12 cellular contexts compared by ENCODE assay signal in genomic region chr20:31568041-31568731, GRCh38. TPM values are rescaled to one million over a fixed set of nuclear protein-coding genes. Genes with fewer than 3 reads are reported as not detected.
A peak's percentile ranks its signal among the peaks of the same experiment; 100 is the strongest.
DNase-seq lines count a peak whose midpoint lies in the region; ATAC-seq and TF ChIP-seq lines count a peak whose summit lies in the region.
"Had no signal": no experiment of that assay in that cellular context is flagged by ENCODE, and none has a peak within 500 bp of the region (broad histone marks: within the 10 kb centered on the region; RNA-seq: fewer than 3 reads in every experiment).

No MANE protein-coding gene starts in this region.

- H2AFZ ChIP-seq in hepatocyte, result no peak overlapping the region

- no peak overlapping the region for H3K4me2 ChIP-seq in hepatocyte

- H3K4me3 ChIP-seq in hepatocyte (no peak overlapping the region), thoracic aorta (no peak overlapping the region), H7 (ENCODE audit: insufficient read depth, low read depth, low read length) (no peak overlapping the region)

- peaks cover 47% of the 10 kb centered on the region for H3K4me1 Mint-ChIP-seq in activated T-cell treated with anti-CD3 and anti-CD28 coated beads, Interleukin-2, amount 50 U/mL, for 24 hours (ENCODE audit: low read depth)
- H3K4me1 Mint-ChIP-seq in activated T-cell treated with anti-CD3 and anti-CD28 coated beads, Interleukin-2, amount 50 U/mL, for 72 hours (ENCODE audit: low read depth), result peaks cover 52% of the 10 kb centered on the region
- H3K4me1 Mint-ChIP-seq in activated naive CD8-positive, alpha-beta T cell treated with anti-CD3 and anti-CD28 coated beads for 36 hours, result peaks cover 31% of the 10 kb centered on the region

- no peaks in the 10 kb centered on the region for H3K27me3 Mint-ChIP-seq in activated T-cell treated with anti-CD3 and anti-CD28 coated beads, Interleukin-2, amount 50 U/mL, for 24 hours
- H3K27me3 Mint-ChIP-seq in activated T-cell treated with anti-CD3 and anti-CD28 coated beads, Interleukin-2, amount 50 U/mL, for 72 hours (ENCODE audit: low read depth), result no peaks in the 10 kb centered on the region
- no peaks in the 10 kb centered on the region for H3K27me3 Mint-ChIP-seq in activated naive CD8-positive, alpha-beta T cell treated with anti-CD3 and anti-CD28 coated beads for 36 hours

- ATAC-seq in activated T-cell treated with anti-CD3 and anti-CD28 coated beads, Interleukin-2, amount 50 U/mL, for 72 hours (replicated peaks in 1 of 2), result no peak
- ATAC-seq in thoracic aorta (ENCODE audit: insufficient number of reproducible peaks, low FRiP score, low read depth), result no peak

- H3K4me3 Mint-ChIP-seq in activated T-cell treated with anti-CD3 and anti-CD28 coated beads, Interleukin-2, amount 50 U/mL, for 24 hours, result no peak overlapping the region
- H3K4me3 Mint-ChIP-seq in activated T-cell treated with anti-CD3 and anti-CD28 coated beads, Interleukin-2, amount 50 U/mL, for 72 hours, result no peak overlapping the region
- H3K4me3 Mint-ChIP-seq in activated naive CD8-positive, alpha-beta T cell treated with anti-CD3 and anti-CD28 coated beads for 36 hours, result no peak overlapping the region
- H3K4me3 Mint-ChIP-seq: T-helper 1 cell treated with Interleukin-12 subunit alpha and Interleukin-12 subunit beta and Interleukin-4 antibody, amounts not matched to agents 30 μg/mL and 1 μg/mL, for 36 hours had no signal

- WGBS in hepatocyte (ENCODE audit: low lambda C conversion rate, missing lambda C conversion rate), result 83% methylated on average over 21 of the region's 21 CpGs

- H3K9me3 Mint-ChIP-seq in activated T-cell treated with anti-CD3 and anti-CD28 coated beads, Interleukin-2, amount 50 U/mL, for 24 hours, result no peaks in the 10 kb centered on the region
- H3K9me3 Mint-ChIP-seq in activated T-cell treated with anti-CD3 and anti-CD28 coated beads, Interleukin-2, amount 50 U/mL, for 72 hours, result no peaks in the 10 kb centered on the region
- no peaks in the 10 kb centered on the region for H3K9me3 Mint-ChIP-seq in activated naive CD8-positive, alpha-beta T cell treated with anti-CD3 and anti-CD28 coated beads for 36 hours
- H3K9me3 Mint-ChIP-seq: T-helper 1 cell treated with Interleukin-12 subunit alpha and Interleukin-12 subunit beta and Interleukin-4 antibody, amounts not matched to agents 30 μg/mL and 1 μg/mL, for 36 hours had no signal

- H3K36me3 ChIP-seq in hepatocyte (replicated peaks; ENCODE audit: insufficient read depth, low read depth), result no peaks in the 10 kb centered on the region
- peaks cover 12% of the 10 kb centered on the region for H3K36me3 ChIP-seq in thoracic aorta
- H3K36me3 ChIP-seq in H7 (replicated peaks; ENCODE audit: control insufficient read depth, insufficient read depth, low read length), result peaks cover 27% of the 10 kb centered on the region

- H3K9me3 ChIP-seq in hepatocyte (ENCODE audit: low read depth), result no peaks in the 10 kb centered on the region
- no peaks in the 10 kb centered on the region for H3K9me3 ChIP-seq in thoracic aorta

- TF ChIP-seq CTCF in hepatocyte (IDR thresholded peaks at IDR 0.05; ENCODE audit: poor library complexity) (no peak), thoracic aorta (IDR thresholded peaks at IDR 0.05) (no peak)

- H3K27ac Mint-ChIP-seq in activated T-cell treated with anti-CD3 and anti-CD28 coated beads, Interleukin-2, amount 50 U/mL, for 24 hours, result peak overlapping the region; percentile 88
- no peak overlapping the region for H3K27ac Mint-ChIP-seq in activated T-cell treated with anti-CD3 and anti-CD28 coated beads, Interleukin-2, amount 50 U/mL, for 72 hours
- peak overlapping the region; percentile 21 for H3K27ac Mint-ChIP-seq in activated naive CD8-positive, alpha-beta T cell treated with anti-CD3 and anti-CD28 coated beads for 36 hours

- H4K20me1 ChIP-seq in hepatocyte (ENCODE audit: insufficient read depth, poor library complexity, severe bottlenecking), result no peaks in the 10 kb centered on the region

- peaks cover 79% of the 10 kb centered on the region for H3K36me3 Mint-ChIP-seq in activated T-cell treated with anti-CD3 and anti-CD28 coated beads, Interleukin-2, amount 50 U/mL, for 24 hours (ENCODE audit: low read depth)
- H3K36me3 Mint-ChIP-seq in activated T-cell treated with anti-CD3 and anti-CD28 coated beads, Interleukin-2, amount 50 U/mL, for 72 hours (ENCODE audit: insufficient read depth in 2 of 2), result peaks cover 1 to 3% of the 10 kb centered on the region in 2 donors
- H3K36me3 Mint-ChIP-seq in activated naive CD8-positive, alpha-beta T cell treated with anti-CD3 and anti-CD28 coated beads for 36 hours, result peaks cover 9% of the 10 kb centered on the region

- H3K27ac ChIP-seq in hepatocyte, result peak overlapping the region; percentile 98
- H3K27ac ChIP-seq in thoracic aorta, result peak overlapping the region; percentile 89 to 96

- H3K9me2 ChIP-seq in hepatocyte (replicated peaks; ENCODE audit: insufficient read depth), result no peaks in the 10 kb centered on the region

- H3K79me2 ChIP-seq in hepatocyte, result peaks cover 3% of the 10 kb centered on the region

- H3K27me3 ChIP-seq in hepatocyte, result no peaks in the 10 kb centered on the region
- H3K27me3 ChIP-seq in thoracic aorta (replicated peaks; ENCODE audit: insufficient read depth), result no peaks in the 10 kb centered on the region
- H3K27me3 ChIP-seq in H7 (ENCODE audit: control insufficient read depth, insufficient read depth, low read length), result no peaks in the 10 kb centered on the region

- H3K4me1 ChIP-seq in hepatocyte (ENCODE audit: insufficient read depth) (peaks cover 58% of the 10 kb centered on the region), thoracic aorta (ENCODE audit: control insufficient read depth in 1 of 2, low read depth in 2 of 2) (peaks cover 6 to 36% of the 10 kb centered on the region in 2 donors)

- DNase-seq in activated T-cell treated with anti-CD3 and anti-CD28 coated beads, Interleukin-2, amount 50 U/mL, for 24 hours, result no peak
- no peak for DNase-seq in activated T-cell treated with anti-CD3 and anti-CD28 coated beads, Interleukin-2, amount 50 U/mL, for 72 hours
- DNase-seq in activated naive CD8-positive, alpha-beta T cell treated with anti-CD3 and anti-CD28 coated beads for 36 hours, result no peak
- DNase-seq in hepatocyte (ENCODE audit: low spot score) (no peak), thoracic aorta (ENCODE audit: low spot score) (no peak), H7 (no peak), NCI-H128 (lab: John Stamatoyannopoulos, UW; ENCODE audit: unreplicated experiment) (no peak), GM03348 (ENCODE audit: low spot score) (no peak)
- DNase-seq: activated effector memory CD4-positive, alpha-beta T cell treated with anti-CD3 and anti-CD28 coated beads, Interleukin-2, amount 50 U/mL, for 16 hours; NCI-H2171; stimulated activated CD4-positive, alpha-beta T cell treated with anti-CD3 and anti-CD28 coated beads, Interleukin-2, amount 100 ng/mL, for 24 hours had no signal

RNA-seq across cellular contexts. Expression of gene ID1, which starts 36.9 kb away (rescaled TPM):
- 1 to 10 TPM in 1 of 2 donors, under 1 TPM in 1; 0.84 to 2.0 TPM for total RNA-seq in activated T-cell treated with anti-CD3 and anti-CD28 coated beads, Interleukin-2, amount 50 U/mL, for 72 hours
- total RNA-seq in activated naive CD8-positive, alpha-beta T cell treated with anti-CD3 and anti-CD28 coated beads for 36 hours, result under 1 TPM; 0.36 to 0.37 TPM
- total RNA-seq in hepatocyte (616 and 651 TPM in 2 replicates), thoracic aorta (100 to 1,000 TPM; 310 to 944 TPM)
- polyA plus RNA-seq in hepatocyte, result 310 and 388 TPM in 2 replicates
- 424 and 491 TPM in 2 replicates for total RNA-seq in H7 (2014; rRNA removed; shearing (Covaris generic))

RNA-seq across cellular contexts. Expression of gene HM13, which starts 53.9 kb away (rescaled TPM):
- 100 to 1,000 TPM; 131 to 146 TPM for total RNA-seq in activated T-cell treated with anti-CD3 and anti-CD28 coated beads, Interleukin-2, amount 50 U/mL, for 72 hours
- total RNA-seq in activated naive CD8-positive, alpha-beta T cell treated with anti-CD3 and anti-CD28 coated beads for 36 hours, result 100 to 1,000 TPM; 137 to 142 TPM
- total RNA-seq in hepatocyte (219 and 228 TPM in 2 replicates), thoracic aorta (10 to 100 TPM; 71.6 to 76.7 TPM)
- polyA plus RNA-seq in hepatocyte, result 460 and 461 TPM in 2 replicates
- total RNA-seq in H7 (2014; rRNA removed; shearing (Covaris generic)), result 63.9 and 65.0 TPM in 2 replicates

Comparison
In these comparisons a context has a peak if more than half of its experiments do, and no peak if none do; other contexts are left out.
1. RNA of gene ID1, which starts 36.9 kb away (total RNA-seq): 310 to 944 TPM in thoracic aorta, 616 to 651 TPM in hepatocyte and 424 to 491 TPM in H7; 0.84 to 2.0 TPM in activated T-cell treated with anti-CD3 and anti-CD28 coated beads, Interleukin-2, amount 50 U/mL, for 72 hours and 0.36 to 0.37 TPM in activated naive CD8-positive, alpha-beta T cell treated with anti-CD3 and anti-CD28 coated beads for 36 hours; every median in the first group is over 100 times any median in the second.